In genomic region chr22:19823191-19823590, GRCh38 we compare ENCODE assay signal across 22 cellular contexts. TPM values are rescaled to one million over a fixed set of nuclear protein-coding genes. Genes with fewer than 3 reads are reported as not detected.
DNase-seq lines count a peak whose midpoint lies in the region; ATAC-seq, FAIRE-seq and TF ChIP-seq lines count a peak whose summit lies in the region.
"Had no signal": no experiment of that assay in that cellular context is flagged by ENCODE, and none has a peak within 500 bp of the region (broad histone marks: within the 10 kb centered on the region; RNA-seq: fewer than 3 reads in every experiment).

No MANE protein-coding gene starts in this region.

- TF ChIP-seq EP300 in SK-N-SH (IDR thresholded peaks at IDR 0.05; ENCODE audit: borderline replicate concordance in 1 of 2, low read depth in 1 of 2, low read length in 1 of 2) (no peak), H1 (IDR thresholded peaks at IDR 0.05; ENCODE audit: borderline replicate concordance in 1 of 2, low read depth in 2 of 2, low read length in 2 of 2) (no peak)

- no peak overlapping the region for H3K4me2 ChIP-seq in SK-N-SH
- H3K4me2 ChIP-seq in GM23338, result no peak overlapping the region
- no peak overlapping the region for H3K4me2 ChIP-seq in H1 (ENCODE audit: insufficient read depth in 1 of 2, low read depth in 2 of 2, low read length in 2 of 2)

- H3K9me3 Mint-ChIP-seq in GM23338, result no peaks in the 10 kb centered on the region; the same call in 1 of the 3 replicates
- H3K9me3 Mint-ChIP-seq in activated T-helper 17 cell treated with anti-CD3 and anti-CD28 coated beads, Interleukin-2, amount 50 U/mL, for 72 hours, result no peaks in the 10 kb centered on the region
- H3K9me3 Mint-ChIP-seq: activated naive CD8-positive, alpha-beta T cell treated with anti-CD3 and anti-CD28 coated beads for 36 hours; immature natural killer cell had no signal

- H3K36me3 ChIP-seq in SK-N-SH (replicated peaks in 1 of 2; ENCODE audit: control insufficient read depth in 1 of 2, insufficient read depth in 2 of 2, low read length in 1 of 2) (no peaks in the 10 kb centered on the region), GM23338 (ENCODE audit: insufficient read depth) (no peaks in the 10 kb centered on the region), H1 (ENCODE audit: control insufficient read depth in 2 of 4, insufficient read depth in 4 of 4, low read length in 3 of 4) (no peaks in the 10 kb centered on the region)
- H3K36me3 ChIP-seq: uterus had no signal

- H2BK20ac ChIP-seq in H1 (ENCODE audit: low read length), result no peak overlapping the region

- no peak overlapping the region for H2BK120ac ChIP-seq in H1 (replicated peaks; ENCODE audit: low read depth, low read length)

- peaks cover 0 to 32% of the 10 kb centered on the region in 2 experiments; a peak in 1 of 4 replicates for H3K4me1 ChIP-seq in SK-N-SH (ENCODE audit: control insufficient read depth in 1 of 2, insufficient read depth in 2 of 2, low read depth in 1 of 2, low read length in 1 of 2)
- no peaks in the 10 kb centered on the region for H3K4me1 ChIP-seq in GM23338 (ENCODE audit: insufficient read depth)
- H3K4me1 ChIP-seq in H1 (replicated peaks in 1 of 4; ENCODE audit: control insufficient read depth in 3 of 4, insufficient read depth in 4 of 4, low read length in 3 of 4), result peaks cover 0 to 10% (median 1%) of the 10 kb centered on the region in 4 experiments; a peak in 4 of 7 replicates
- H3K4me1 ChIP-seq: uterus had no signal

- no peak for FAIRE-seq in H1 (lab: Jason Lieb, UNC)
- FAIRE-seq: GM18507 had no signal

- no peak for TF ChIP-seq POLR2A in H1 (IDR thresholded peaks at IDR 0.05; ENCODE audit: control extremely low read depth in 1 of 2, low read depth in 2 of 2, low read length in 2 of 2)

- no peak overlapping the region for H3K18ac ChIP-seq in H1 (ENCODE audit: extremely low read depth, low read length)

- H3K9me3 ChIP-seq in SK-N-SH (no peaks in the 10 kb centered on the region), H1 (ENCODE audit: insufficient read depth in 2 of 2, low read depth in 1 of 2, low read length in 1 of 2) (no peaks in the 10 kb centered on the region; a peak in 1 of 4 replicates)
- H3K9me3 ChIP-seq: uterus had no signal

- 89% methylated on average over 3 of the region's 7 CpGs for WGBS in SK-N-SH (ENCODE audit: low lambda C conversion rate)
- WGBS in H1 (ENCODE audit: extremely low coverage in 1 of 2, insufficient coverage in 1 of 2, insufficient read length in 1 of 2, insufficient replicate concordance in 2 of 2, low coverage in 1 of 2, low lambda C conversion rate in 2 of 2, missing lambda C conversion rate in 1 of 2), 2 experiments, result 74% methylated on average over 7 of the region's 7 CpGs; no CpG with 5 or more reads in 1 of the 2 experiments

- H3K36me3 Mint-ChIP-seq in GM23338 (ENCODE audit: low read depth), result no peaks in the 10 kb centered on the region
- no peaks in the 10 kb centered on the region for H3K36me3 Mint-ChIP-seq in activated T-helper 17 cell treated with anti-CD3 and anti-CD28 coated beads, Interleukin-2, amount 50 U/mL, for 72 hours (ENCODE audit: low read depth)
- H3K36me3 Mint-ChIP-seq: activated naive CD8-positive, alpha-beta T cell treated with anti-CD3 and anti-CD28 coated beads for 36 hours had no signal

- H4K20me1 ChIP-seq in SK-N-SH (ENCODE audit: insufficient read depth), result no peaks in the 10 kb centered on the region
- H4K20me1 ChIP-seq in GM23338 (replicated peaks; ENCODE audit: insufficient read depth), result no peaks in the 10 kb centered on the region
- H4K20me1 ChIP-seq in H1 (replicated peaks in 1 of 2; ENCODE audit: control insufficient read depth in 1 of 2, insufficient read depth in 2 of 2, low read length in 2 of 2), result peaks cover 6 to 13% of the 10 kb centered on the region in 2 experiments

- H4K91ac ChIP-seq in H1 (replicated peaks; ENCODE audit: insufficient read length, low read length), result peak overlapping the region; percentile 73

- H3K23me2 ChIP-seq in H1 (ENCODE audit: low read depth, low read length), result no peaks in the 10 kb centered on the region

- no peak for TF ChIP-seq CTCF in SK-N-SH (IDR thresholded peaks at IDR 0.05)
- TF ChIP-seq CTCF in GM23338 (conservative IDR thresholded peaks at IDR 0.05; ENCODE audit: low read depth in 2 of 2), result no peak
- no peak for TF ChIP-seq CTCF in H1 (IDR thresholded peaks at IDR 0.05; ENCODE audit: control extremely low read depth in 1 of 3, insufficient read depth in 1 of 3, low read depth in 1 of 3, low read length in 3 of 3)

- no peak overlapping the region for H2AK5ac ChIP-seq in H1 (ENCODE audit: low read depth, low read length)

- POLR2A ChIA-PET in SK-N-SH (lab: Yijun Ruan, JAX) (no interaction called here), H1 (lab: Charles Lee; ENCODE audit: partially characterized antibody) (no interaction called here)

- no peak overlapping the region for H3K4ac ChIP-seq in H1 (replicated peaks; ENCODE audit: insufficient read length, low read depth, low read length)

- H2AFZ ChIP-seq in SK-N-SH (ENCODE audit: low read depth), result no peak overlapping the region
- H2AFZ ChIP-seq in GM23338, result no peak overlapping the region
- H2AFZ ChIP-seq in H1 (ENCODE audit: low read length), result no peak overlapping the region

- H3K4me3 ChIP-seq in SK-N-SH (ENCODE audit: low read depth in 2 of 2, low read length in 1 of 2) (no peak overlapping the region), GM23338 (no peak overlapping the region), H1 (ENCODE audit: extremely low read depth in 1 of 4, insufficient read depth in 2 of 4, low read depth in 3 of 4, low read length in 4 of 4) (no peak overlapping the region)
- H3K4me3 ChIP-seq: uterus had no signal

- DNase-seq in SK-N-SH, result peak; percentile 27
- no peak for DNase-seq in GM23338 (ENCODE audit: low spot score)
- DNase-seq in H1 (ENCODE audit: low read depth in 1 of 2, low spot score in 2 of 2), result peak in 1 of 2 experiments; percentile 43
- DNase-seq in mucosa of gallbladder (ENCODE audit: low spot score), result peak; percentile 8
- DNase-seq: activated CD4-positive, alpha-beta T cell treated with anti-CD3 and anti-CD28 coated beads, Interleukin-2, amount 50 U/mL, for 1 hour; activated naive CD8-positive, alpha-beta T cell treated with anti-CD3 and anti-CD28 coated beads for 36 hours; EL; immature natural killer cell; NCI-H1105 treated with DMSO at 0.1 percent for 48 hours; NCI-H2081 treated with DMSO at 0.1 percent for 48 hours; NCI-H510A; NK-92 treated with Interleukin-12 subunit alpha and Interleukin-12 subunit beta, amount 100 ng/mL, for 24 hours; RPMI8226; stimulated activated CD4-positive, alpha-beta T cell treated with anti-CD3 and anti-CD28 coated beads, Interleukin-12 subunit alpha, Interleukin-12 subunit beta, amount 100 ng/mL, for 4 hours; uterus had no signal

- no peak overlapping the region for H3K9ac ChIP-seq in SK-N-SH
- no peak overlapping the region for H3K9ac ChIP-seq in H1 (replicated peaks in 1 of 4; ENCODE audit: extremely low read depth in 1 of 4, low read depth in 3 of 4, low read length in 3 of 4)

- peak overlapping the region; percentile 31; the same call in 1 of the 2 replicates for H3K27ac Mint-ChIP-seq in GM23338
- no peak overlapping the region for H3K27ac Mint-ChIP-seq in activated T-helper 17 cell treated with anti-CD3 and anti-CD28 coated beads, Interleukin-2, amount 50 U/mL, for 72 hours
- H3K27ac Mint-ChIP-seq: activated naive CD8-positive, alpha-beta T cell treated with anti-CD3 and anti-CD28 coated beads for 36 hours; B cell had no signal

- H3K14ac ChIP-seq in H1 (ENCODE audit: insufficient read length), result no peak overlapping the region

- no peak overlapping the region for H3K56ac ChIP-seq in H1 (replicated peaks; ENCODE audit: insufficient read length, low read depth, low read length)

- no peak for ATAC-seq in SK-N-SH treated with all-trans-retinoic acid at 6 μM for 48 hours
- ATAC-seq in GM23338, result no peak
- no peak for ATAC-seq in activated T-helper 17 cell treated with anti-CD3 and anti-CD28 coated beads, Interleukin-2, amount 50 U/mL, for 72 hours (replicated peaks)
- ATAC-seq in HG03196 (IDR thresholded peaks at IDR 0.05; ENCODE audit: unreplicated experiment), result no peak
- ATAC-seq in GM18867 (IDR thresholded peaks at IDR 0.05; ENCODE audit: unreplicated experiment), result no peak

- peaks cover 8% of the 10 kb centered on the region for H3K27me3 Mint-ChIP-seq in GM23338 (ENCODE audit: insufficient read depth, low read depth, poor library complexity)
- H3K27me3 Mint-ChIP-seq in activated T-helper 17 cell treated with anti-CD3 and anti-CD28 coated beads, Interleukin-2, amount 50 U/mL, for 72 hours, result no peaks in the 10 kb centered on the region
- H3K27me3 Mint-ChIP-seq: activated naive CD8-positive, alpha-beta T cell treated with anti-CD3 and anti-CD28 coated beads for 36 hours; B cell had no signal

- no peaks in the 10 kb centered on the region for H3K9me2 ChIP-seq in SK-N-SH
- H3K9me2 ChIP-seq in GM23338 (ENCODE audit: insufficient read depth), result no peaks in the 10 kb centered on the region

- TF ChIP-seq RAD21 in SK-N-SH (IDR thresholded peaks at IDR 0.05; ENCODE audit: low read length) (no peak), H1 (IDR thresholded peaks at IDR 0.05 in 1 of 2, conservative IDR thresholded peaks at IDR 0.05 in 1 of 2; ENCODE audit: low read depth in 2 of 2, low read length in 2 of 2) (no peak)

- H3K23ac ChIP-seq in H1 (ENCODE audit: insufficient read length), result no peak overlapping the region

- no peak overlapping the region for H4K8ac ChIP-seq in H1 (ENCODE audit: extremely low read depth, insufficient read depth, low read length)

- H3F3A ChIP-seq in SK-N-SH (replicated peaks; ENCODE audit: insufficient read depth) (no peaks in the 10 kb centered on the region), GM23338 (replicated peaks; ENCODE audit: low read depth) (no peaks in the 10 kb centered on the region)

- H3K4me1 Mint-ChIP-seq in GM23338, result peaks cover 5% of the 10 kb centered on the region; the same call in 2 of the 3 replicates
- peaks cover 5% of the 10 kb centered on the region for H3K4me1 Mint-ChIP-seq in activated T-helper 17 cell treated with anti-CD3 and anti-CD28 coated beads, Interleukin-2, amount 50 U/mL, for 72 hours
- H3K4me1 Mint-ChIP-seq: activated naive CD8-positive, alpha-beta T cell treated with anti-CD3 and anti-CD28 coated beads for 36 hours; immature natural killer cell had no signal

- H3K27me3 ChIP-seq in SK-N-SH (ENCODE audit: insufficient read depth), result no peaks in the 10 kb centered on the region
- H3K27me3 ChIP-seq in GM23338 (ENCODE audit: insufficient read depth), result no peaks in the 10 kb centered on the region
- H3K27me3 ChIP-seq in H1 (replicated peaks in 1 of 4; ENCODE audit: control insufficient read depth in 3 of 4, extremely low read depth in 1 of 4, insufficient read depth in 3 of 4, low read length in 3 of 4), result peaks cover 0 to 2% (median 0%) of the 10 kb centered on the region in 4 experiments; a peak in 1 of 7 replicates
- H3K27me3 ChIP-seq: uterus had no signal

- H3K79me2 ChIP-seq in SK-N-SH (ENCODE audit: insufficient read depth) (no peaks in the 10 kb centered on the region), GM23338 (replicated peaks; ENCODE audit: insufficient read depth) (no peaks in the 10 kb centered on the region), H1 (ENCODE audit: control insufficient read depth in 1 of 2, insufficient read depth in 2 of 2, low read length in 2 of 2) (no peaks in the 10 kb centered on the region)

- H3K27ac ChIP-seq in SK-N-SH (ENCODE audit: low read depth in 2 of 2, low read length in 1 of 2) (no peak overlapping the region), GM23338 (ENCODE audit: low read depth) (no peak overlapping the region), H1 (ENCODE audit: low read depth, low read length) (no peak overlapping the region)
- H3K27ac ChIP-seq: 22Rv1, uterus had no signal

- no peak overlapping the region for H3K4me3 Mint-ChIP-seq in GM23338
- H3K4me3 Mint-ChIP-seq in activated T-helper 17 cell treated with anti-CD3 and anti-CD28 coated beads, Interleukin-2, amount 50 U/mL, for 72 hours, result no peak overlapping the region
- H3K4me3 Mint-ChIP-seq: activated naive CD8-positive, alpha-beta T cell treated with anti-CD3 and anti-CD28 coated beads for 36 hours; B cell; immature natural killer cell had no signal

- no peak overlapping the region for H2BK15ac ChIP-seq in H1 (ENCODE audit: low read length)

- CTCF ChIA-PET in SK-N-SH (lab: Yijun Ruan, JAX) (no interaction called here), H1 (lab: Charles Lee; ENCODE audit: partially characterized antibody) (interaction anchor here (0.9 to 4.3 kb wide), 4 partner anchors 19 to 193 kb away, joined by 3 to 18 read pairs (median 4); no protein-coding TSS in a partner anchor)

- H2BK12ac ChIP-seq in H1 (ENCODE audit: low read depth, low read length), result no peak overlapping the region

- H4K5ac ChIP-seq in H1 (ENCODE audit: insufficient read length, low read depth, low read length), result no peak overlapping the region

- peak overlapping the region; percentile 78; the same call in 1 of the 2 replicates for H2BK5ac ChIP-seq in H1 (ENCODE audit: low read depth, low read length)

- H3K79me1 ChIP-seq in H1 (ENCODE audit: low read depth, low read length), result no peaks in the 10 kb centered on the region

RNA-seq across cellular contexts. Expression of gene GNB1L, which starts 31.5 kb away (rescaled TPM):
- 3.2 and 5.9 TPM in 2 replicates for polyA plus RNA-seq in SK-N-SH (2012; rRNA removed)
- 2.0 and 4.8 TPM in 2 replicates for polyA plus RNA-seq in SK-N-SH (2012; cell fraction: cytosol; rRNA removed)
- 7.7 and 10.0 TPM in 2 replicates for polyA plus RNA-seq in SK-N-SH (2012; cell fraction: nucleus; rRNA removed)
- total RNA-seq in GM23338 (2014; rRNA removed; shearing (Covaris generic)), result 19.2 and 27.8 TPM in 2 replicates
- 15.2 and 17.4 TPM in 2 replicates for polyA plus RNA-seq in GM23338 (2016; fragmentation: Nextera tagmentation; extraction: Ambion mirVana)
- total RNA-seq in H1 (2021; fragmentation: NEBNext Ultra II Directional; extraction: Animal tissue kit (Norgen Biotek cat#: 25700)), result 14.3 and 15.6 TPM in 2 replicates
- polyA plus RNA-seq in H1 (2011; rRNA removed), result 14.0 and 23.2 TPM in 2 replicates
- 17.3 TPM for polyA plus RNA-seq in H1 (2011; cell fraction: cytosol; rRNA removed)
- polyA plus RNA-seq in H1 (2011; cell fraction: nucleus; rRNA removed), result 21.9 TPM
- polyA plus RNA-seq in H1 (2012, experiment 1 of 2), result 9.1 to 18.9 TPM (median 16.9 TPM) in 4 replicates
- polyA plus RNA-seq in H1 (2012, experiment 2 of 2), result 14.8 TPM
- polyA plus RNA-seq in H1 (2013, experiment 1 of 2), result 5.8 TPM
- polyA plus RNA-seq in H1 (2013, experiment 2 of 2), result 5.3 TPM
- polyA minus RNA-seq in H1 (2011; rRNA and poly(A)+ RNA removed), result 3.8 and 4.5 TPM in 2 replicates
- 6.1 TPM for polyA minus RNA-seq in H1 (2011; cell fraction: cytosol; rRNA and poly(A)+ RNA removed)
- 5.6 TPM for polyA minus RNA-seq in H1 (2011; cell fraction: nucleus; rRNA and poly(A)+ RNA removed)
- 6.2 TPM for total RNA-seq in mucosa of gallbladder
- 10 to 100 TPM; 10.8 to 14.4 TPM for total RNA-seq in activated T-helper 17 cell treated with anti-CD3 and anti-CD28 coated beads, Interleukin-2, amount 50 U/mL, for 72 hours

RNA-seq across cellular contexts. Expression of gene RTL10, which starts 31.5 kb away (rescaled TPM):
- polyA plus RNA-seq in SK-N-SH (2012; rRNA removed) (7.8 and 8.0 TPM in 2 replicates), GM23338 (2016; fragmentation: Nextera tagmentation; extraction: Ambion mirVana) (7.8 and 9.4 TPM in 2 replicates), H1 (2011; rRNA removed) (11.5 and 15.5 TPM in 2 replicates)
- polyA plus RNA-seq in SK-N-SH (2012; cell fraction: cytosol; rRNA removed), result 3.0 and 4.0 TPM in 2 replicates
- 23.0 and 24.3 TPM in 2 replicates for polyA plus RNA-seq in SK-N-SH (2012; cell fraction: nucleus; rRNA removed)
- total RNA-seq in GM23338 (2014; rRNA removed; shearing (Covaris generic)), result 17.4 and 19.2 TPM in 2 replicates
- total RNA-seq in H1 (2021; fragmentation: NEBNext Ultra II Directional; extraction: Animal tissue kit (Norgen Biotek cat#: 25700)), result 16.1 and 18.8 TPM in 2 replicates
- 9.8 TPM for polyA plus RNA-seq in H1 (2011; cell fraction: cytosol; rRNA removed)
- 21.7 TPM for polyA plus RNA-seq in H1 (2011; cell fraction: nucleus; rRNA removed)
- 9.6 to 13.3 TPM (median 12.3 TPM) in 4 replicates for polyA plus RNA-seq in H1 (2012, experiment 1 of 2)
- 9.3 TPM for polyA plus RNA-seq in H1 (2012, experiment 2 of 2)
- 7.9 TPM for polyA plus RNA-seq in H1 (2013, experiment 1 of 2)
- 7.7 TPM for polyA plus RNA-seq in H1 (2013, experiment 2 of 2)
- polyA minus RNA-seq in H1 (2011; rRNA and poly(A)+ RNA removed), result 32.1 and 33.6 TPM in 2 replicates
- 10.3 TPM for polyA minus RNA-seq in H1 (2011; cell fraction: cytosol; rRNA and poly(A)+ RNA removed)
- 21.5 TPM for polyA minus RNA-seq in H1 (2011; cell fraction: nucleus; rRNA and poly(A)+ RNA removed)
- total RNA-seq in mucosa of gallbladder, result 18.4 TPM
- total RNA-seq in activated T-helper 17 cell treated with anti-CD3 and anti-CD28 coated beads, Interleukin-2, amount 50 U/mL, for 72 hours, result 10 to 100 TPM; 13.0 to 16.4 TPM
